ENCODE assay signal across 9 cellular contexts in the genomic region with DNA sequence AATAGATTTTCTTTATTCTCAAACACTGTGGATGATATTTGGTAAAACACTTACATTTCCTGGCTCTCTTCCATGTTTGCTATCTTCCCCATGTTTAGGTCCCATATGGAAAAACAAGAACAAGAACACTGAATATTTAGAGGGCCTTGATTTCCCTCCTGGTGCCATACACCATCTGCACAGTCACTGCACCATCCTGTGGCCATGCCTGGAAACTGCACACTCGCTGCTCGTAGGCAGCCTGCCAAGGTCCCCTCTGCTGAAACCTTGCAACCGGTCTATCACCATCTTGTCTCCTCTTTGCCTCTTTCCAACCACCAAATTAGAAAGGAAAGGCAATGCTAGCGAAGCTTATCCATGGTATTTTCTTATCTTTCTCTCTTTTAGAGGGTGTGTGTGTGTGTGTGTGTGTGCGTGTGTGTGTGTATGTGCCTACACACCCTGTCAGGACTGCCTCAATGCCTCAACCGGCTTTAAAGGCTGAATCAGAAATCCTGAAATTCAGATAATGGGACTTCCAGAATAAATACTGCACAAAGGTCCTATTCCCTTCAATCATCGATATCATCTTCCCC.
A peak's percentile ranks its signal among the peaks of the same experiment; 100 is the strongest.
DNase-seq lines count a peak whose midpoint lies in the region; TF ChIP-seq lines count a peak whose summit lies in the region.
"Had no signal": no experiment of that assay in that cellular context is flagged by ENCODE, and none has a peak within 500 bp of the region (broad histone marks: within the 10 kb centered on the region; RNA-seq: fewer than 3 reads in every experiment).

No MANE protein-coding gene starts in this region.

- no peak for TF ChIP-seq POLR2A in thyroid gland (IDR thresholded peaks at IDR 0.05)

- in situ Hi-C loops in GM13977 (cut with MboI; ENCODE audit: low pct_unique_long_range_greater_than_20kb, low sequenced_read_pairs, unreplicated experiment) = loop anchor here (25.0 kb wide), 1 partner anchor 326 kb away; no protein-coding TSS in a partner anchor

- intact Hi-C loops in thyroid gland (cut with DNase I) = no loop called here

- DNase-seq in AG08395 (ENCODE audit: low spot score) = peak; percentile 43
- peak; percentile 9 for DNase-seq in GM13977 (ENCODE audit: low spot score)
- peak; percentile 55 for DNase-seq in NCI-H1105 (lab: John Stamatoyannopoulos, UW)
- peak; percentile 67 for DNase-seq in WERI-Rb-1
- peak; percentile 51 for DNase-seq in choroid plexus epithelial cell (ENCODE audit: low read depth)
- peak; percentile 47 for DNase-seq in medulla oblongata (ENCODE audit: extremely low spot score)
- peak; percentile 27 to 47 for DNase-seq in thyroid gland
- DNase-seq in GM19238 (ENCODE audit: insufficient read length, low spot score) = no peak

- H3K27me3 ChIP-seq in WERI-Rb-1 (ENCODE audit: insufficient read depth, low read depth, severe bottlenecking) (peaks cover under 1% of the 10 kb centered on the region), thyroid gland (no peaks in the 10 kb centered on the region)

- 56 to 57% methylated on average over 6 to 7 of the region's 7 CpGs for WGBS in thyroid gland, 2 donors

- H3K36me3 ChIP-seq in WERI-Rb-1 (no peaks in the 10 kb centered on the region), thyroid gland (no peaks in the 10 kb centered on the region)

- H3K4me3 ChIP-seq in WERI-Rb-1 (ENCODE audit: low read depth, low read length) (no peak overlapping the region), choroid plexus epithelial cell (ENCODE audit: low read depth, low read length) (no peak overlapping the region), thyroid gland (replicated peaks in 1 of 3) (no peak overlapping the region)

- H3K9me3 ChIP-seq in WERI-Rb-1 (ENCODE audit: severe bottlenecking) (no peaks in the 10 kb centered on the region), thyroid gland (no peaks in the 10 kb centered on the region)

- TF ChIP-seq CTCF in GM13977 (IDR thresholded peaks at IDR 0.05; ENCODE audit: extremely low read depth, insufficient read depth, missing control alignments) (peak; percentile 79), WERI-Rb-1 (IDR thresholded peaks at IDR 0.05; ENCODE audit: low read depth, low read length) (peak; percentile 91), choroid plexus epithelial cell (conservative IDR thresholded peaks at IDR 0.05; ENCODE audit: low read depth, low read length) (peak; percentile 77), thyroid gland (IDR thresholded peaks at IDR 0.05) (peak in 4 of 6 experiments; percentile 17 to 52 (median 42))

- H3K27ac ChIP-seq in WERI-Rb-1 (no peak overlapping the region), thyroid gland (no peak overlapping the region)
- H3K27ac ChIP-seq: epithelial cell of prostate had no signal

- no peaks in the 10 kb centered on the region for H3K4me1 ChIP-seq in thyroid gland
